Comparison of ENCODE assay signal across 21 cellular contexts in genomic region chr5:17424674-17425073, GRCh38.
DNase-seq lines count a peak whose midpoint lies in the region; ATAC-seq and TF ChIP-seq lines count a peak whose summit lies in the region.
"Had no signal": no experiment of that assay in that cellular context is flagged by ENCODE, and none has a peak within 500 bp of the region (broad histone marks: within the 10 kb centered on the region; RNA-seq: fewer than 3 reads in every experiment).

No MANE protein-coding gene starts in this region.

- no peak for ATAC-seq in activated naive CD4-positive, alpha-beta T cell treated with anti-CD3 and anti-CD28 coated beads, Interleukin-2, amount 50 U/mL, for 72 hours
- ATAC-seq in HG03460 (IDR thresholded peaks at IDR 0.05; ENCODE audit: unreplicated experiment), result no peak
- no peak for ATAC-seq in HG02763 (IDR thresholded peaks at IDR 0.05; ENCODE audit: unreplicated experiment)
- ATAC-seq: HCT116 had no signal

- peak overlapping the region; percentile 81; the same call in 1 of the 2 replicates for H3K4me2 ChIP-seq in OCI-LY3 (ENCODE audit: low read length)
- H3K4me2 ChIP-seq in neural cell (ENCODE audit: low read length), result no peak overlapping the region

- H3K27ac Mint-ChIP-seq in activated naive CD4-positive, alpha-beta T cell treated with anti-CD3 and anti-CD28 coated beads, Interleukin-2, amount 10 ng/mL, durations not matched to agents 7 days and 5 days, result peak overlapping the region; percentile 49
- no peak overlapping the region for H3K27ac Mint-ChIP-seq in activated naive CD4-positive, alpha-beta T cell treated with anti-CD3 and anti-CD28 coated beads, Interleukin-2, amount 50 U/mL, for 72 hours
- H3K27ac Mint-ChIP-seq: CD4-positive, alpha-beta T cell; H9 had no signal

- no peak for DNase-seq in activated naive CD4-positive, alpha-beta T cell treated with anti-CD3 and anti-CD28 coated beads, Interleukin-2, amount 10 ng/mL, durations not matched to agents 7 days and 5 days
- DNase-seq in activated naive CD4-positive, alpha-beta T cell treated with anti-CD3 and anti-CD28 coated beads, Interleukin-2, amount 50 U/mL, for 72 hours (ENCODE audit: low spot score in 2 of 2), result no peak
- no peak for DNase-seq in nucleus accumbens (lab: John Stamatoyannopoulos, UW)
- DNase-seq: ACHN; AML-193; BE2C; Calu3; CD4-positive, alpha-beta T cell; COR-L47; DMS53; DMS79 treated with DMSO at 0.1 percent for 48 hours; GF-D8; H9 had no signal

- no peaks in the 10 kb centered on the region for H3K27me3 Mint-ChIP-seq in activated naive CD4-positive, alpha-beta T cell treated with anti-CD3 and anti-CD28 coated beads, Interleukin-2, amount 10 ng/mL, durations not matched to agents 7 days and 5 days
- H3K27me3 Mint-ChIP-seq: CD4-positive, alpha-beta T cell had no signal

- no peaks in the 10 kb centered on the region for H3K4me1 Mint-ChIP-seq in activated naive CD4-positive, alpha-beta T cell treated with anti-CD3 and anti-CD28 coated beads, Interleukin-2, amount 10 ng/mL, durations not matched to agents 7 days and 5 days

- H3K4me3 Mint-ChIP-seq in activated naive CD4-positive, alpha-beta T cell treated with anti-CD3 and anti-CD28 coated beads, Interleukin-2, amount 10 ng/mL, durations not matched to agents 7 days and 5 days, result no peak overlapping the region
- H3K4me3 Mint-ChIP-seq: CD14-positive monocyte; CD4-positive, alpha-beta T cell; H9 had no signal

- H3K4me3 ChIP-seq in OCI-LY3 (ENCODE audit: low read length) (no peak overlapping the region), neural cell (ENCODE audit: low read length) (no peak overlapping the region)
- H3K4me3 ChIP-seq: BLaER1 treated with 17β-estradiol and CSF1 and Interleukin-3, amounts not matched to agents 10 nM and 100 nM had no signal

- TF ChIP-seq CTCF in OCI-LY3 (IDR thresholded peaks at IDR 0.05; ENCODE audit: low read depth, low read length) (no peak), neural cell (IDR thresholded peaks at IDR 0.05; ENCODE audit: poor library complexity, severe bottlenecking) (no peak)

- H3K9me3 ChIP-seq in OCI-LY3 (ENCODE audit: insufficient read depth, low read length) (no peaks in the 10 kb centered on the region), neural cell (ENCODE audit: low read length) (no peaks in the 10 kb centered on the region)
- H3K9me3 ChIP-seq: BE2C had no signal

- no peaks in the 10 kb centered on the region for H3K9me2 ChIP-seq in neural cell (ENCODE audit: insufficient read depth, low read length)

- H3K27me3 ChIP-seq in OCI-LY3 (ENCODE audit: low read depth, low read length) (no peaks in the 10 kb centered on the region), neural cell (ENCODE audit: insufficient read depth, low read depth, low read length) (no peaks in the 10 kb centered on the region)
- H3K27me3 ChIP-seq: BE2C; BLaER1 treated with 17β-estradiol and CSF1 and Interleukin-3, amounts not matched to agents 10 nM and 100 nM had no signal

- H3F3A ChIP-seq in neural cell (ENCODE audit: insufficient read depth, low read length, poor library complexity, severe bottlenecking), result no peaks in the 10 kb centered on the region

- H4K20me1 ChIP-seq in OCI-LY3 (ENCODE audit: insufficient read depth, low read length) (no peaks in the 10 kb centered on the region), neural cell (ENCODE audit: insufficient read depth) (no peaks in the 10 kb centered on the region)
- H4K20me1 ChIP-seq: BLaER1 treated with 17β-estradiol and CSF1 and Interleukin-3, amounts not matched to agents 10 nM and 100 nM had no signal

- H3K4me1 ChIP-seq in OCI-LY3 (ENCODE audit: low read length), result peaks cover 35% of the 10 kb centered on the region
- H3K4me1 ChIP-seq: BE2C had no signal

- no peak overlapping the region for H2AFZ ChIP-seq in OCI-LY3 (ENCODE audit: low read depth, low read length)
- H2AFZ ChIP-seq in neural cell (ENCODE audit: low read depth, low read length), result no peak overlapping the region

- H3K9ac ChIP-seq in OCI-LY3 (ENCODE audit: low read length) (no peak overlapping the region), neural cell (ENCODE audit: low read length) (peak overlapping the region; percentile 41)
- H3K9ac ChIP-seq: BLaER1 treated with 17β-estradiol and CSF1 and Interleukin-3, amounts not matched to agents 10 nM and 100 nM had no signal

- CTCF ChIA-PET in activated naive CD4-positive, alpha-beta T cell treated with anti-CD3 and anti-CD28 coated beads, Interleukin-2, amount 10 ng/mL, durations not matched to agents 7 days and 5 days (lab: Charles Lee), result no interaction called here

- no peaks in the 10 kb centered on the region for H3K79me2 ChIP-seq in OCI-LY3 (ENCODE audit: low read length)
- H3K79me2 ChIP-seq in neural cell (replicated peaks; ENCODE audit: insufficient read depth, low read length), result no peaks in the 10 kb centered on the region

- no peak overlapping the region for H3K27ac ChIP-seq in OCI-LY3 (ENCODE audit: low read length)
- peak overlapping the region; percentile 85 for H3K27ac ChIP-seq in neural cell (ENCODE audit: low read length)
- H3K27ac ChIP-seq: 22Rv1; BLaER1 treated with 17β-estradiol and CSF1 and Interleukin-3, amounts not matched to agents 10 nM and 100 nM had no signal

- TF ChIP-seq RAD21 in neural cell (conservative IDR thresholded peaks at IDR 0.05), result no peak

- H3K9me3 Mint-ChIP-seq in activated naive CD4-positive, alpha-beta T cell treated with anti-CD3 and anti-CD28 coated beads, Interleukin-2, amount 10 ng/mL, durations not matched to agents 7 days and 5 days, result peaks cover 11% of the 10 kb centered on the region
- peaks cover 11 to 13% of the 10 kb centered on the region in 2 donors for H3K9me3 Mint-ChIP-seq in activated naive CD4-positive, alpha-beta T cell treated with anti-CD3 and anti-CD28 coated beads, Interleukin-2, amount 50 U/mL, for 72 hours
- H3K9me3 Mint-ChIP-seq: H9 had no signal

- no peak for TF ChIP-seq EP300 in neural cell (conservative IDR thresholded peaks at IDR 0.05; ENCODE audit: poor library complexity, severe bottlenecking)

- no peaks in the 10 kb centered on the region for H3K36me3 Mint-ChIP-seq in activated naive CD4-positive, alpha-beta T cell treated with anti-CD3 and anti-CD28 coated beads, Interleukin-2, amount 10 ng/mL, durations not matched to agents 7 days and 5 days
- H3K36me3 Mint-ChIP-seq in activated naive CD4-positive, alpha-beta T cell treated with anti-CD3 and anti-CD28 coated beads, Interleukin-2, amount 50 U/mL, for 72 hours, result no peaks in the 10 kb centered on the region
- H3K36me3 Mint-ChIP-seq: CD14-positive monocyte had no signal

- H3K36me3 ChIP-seq in OCI-LY3 (replicated peaks; ENCODE audit: low read depth, low read length) (no peaks in the 10 kb centered on the region), neural cell (ENCODE audit: insufficient read depth, low read length) (no peaks in the 10 kb centered on the region)
- H3K36me3 ChIP-seq: BE2C; BLaER1 treated with 17β-estradiol and CSF1 and Interleukin-3, amounts not matched to agents 10 nM and 100 nM had no signal

TF ChIP-seq in neural cell, 6 proteins besides CTCF, POLR2A, EP300 and RAD21:
- no peak for TF ChIP-seq TAF1 (IDR thresholded peaks at IDR 0.05; ENCODE audit: low read depth)
